ENCODE assay signal across 8 cellular contexts in genomic region chr15:89332446-89332845, GRCh38. TPM values are rescaled to one million over a fixed set of nuclear protein-coding genes. Genes with fewer than 3 reads are reported as not detected.
DNase-seq lines count a peak whose midpoint lies in the region; FAIRE-seq and TF ChIP-seq lines count a peak whose summit lies in the region.

No MANE protein-coding gene starts in this region.

- no peak overlapping the region for H3K14ac ChIP-seq in neuronal stem cell (ENCODE audit: low read length)

- peaks cover 61% of the 10 kb centered on the region for H3K36me3 ChIP-seq in BE2C
- peaks cover 46 to 59% of the 10 kb centered on the region in 2 donors for H3K36me3 ChIP-seq in neuronal stem cell (replicated peaks in 1 of 2; ENCODE audit: control insufficient read depth in 2 of 2, insufficient read depth in 2 of 2, low read length in 2 of 2)

- H3K9me3 Mint-ChIP-seq in activated CD4-positive, alpha-beta memory T cell treated with anti-CD3 and anti-CD28 coated beads, Interleukin-2, amount 10 ng/mL, durations not matched to agents 7 days and 5 days = no peaks in the 10 kb centered on the region

- H3K4me3 ChIP-seq in BE2C (ENCODE audit: low read depth, low read length) = no peak overlapping the region
- no peak overlapping the region for H3K4me3 ChIP-seq in neuronal stem cell (ENCODE audit: low read length in 2 of 2)

- no peak overlapping the region for H4K91ac ChIP-seq in neuronal stem cell (ENCODE audit: low read depth, low read length, poor library complexity)

- no peak overlapping the region for H2BK5ac ChIP-seq in neuronal stem cell (ENCODE audit: low read length)

- H2BK15ac ChIP-seq in neuronal stem cell (ENCODE audit: low read length) = no peak overlapping the region

- H3K27me3 ChIP-seq in BE2C (no peaks in the 10 kb centered on the region), neuronal stem cell (ENCODE audit: control insufficient read depth in 3 of 3, insufficient read depth in 3 of 3, low read depth in 1 of 3, low read length in 3 of 3) (peaks cover 2 to 19% (median 16%) of the 10 kb centered on the region in 3 experiments)

- no peak for TF ChIP-seq POLR2A in GM12891 (IDR thresholded peaks at IDR 0.05; ENCODE audit: low read depth, low read length)

- peaks cover 61% of the 10 kb centered on the region for H3K36me3 Mint-ChIP-seq in activated CD4-positive, alpha-beta memory T cell treated with anti-CD3 and anti-CD28 coated beads, Interleukin-2, amount 10 ng/mL, durations not matched to agents 7 days and 5 days (ENCODE audit: low read depth)

- no peak overlapping the region for H3K9ac ChIP-seq in neuronal stem cell (ENCODE audit: low read depth, low read length, poor library complexity)

- WGBS in neuronal stem cell (ENCODE audit: extremely low coverage in 2 of 2, insufficient read length in 2 of 2, insufficient replicate concordance in 1 of 2), 2 donors = no CpG with 5 or more reads among the region's 10 CpGs

- H3K9me3 ChIP-seq in BE2C (no peaks in the 10 kb centered on the region), neuronal stem cell (replicated peaks in 1 of 2; ENCODE audit: control insufficient read depth in 2 of 2, insufficient read depth in 1 of 2, low read depth in 1 of 2, low read length in 2 of 2) (no peaks in the 10 kb centered on the region)

- peak overlapping the region; percentile 37 for H3K27ac Mint-ChIP-seq in activated CD4-positive, alpha-beta memory T cell treated with anti-CD3 and anti-CD28 coated beads, Interleukin-2, amount 10 ng/mL, durations not matched to agents 7 days and 5 days

- H3K4me3 Mint-ChIP-seq in activated CD4-positive, alpha-beta memory T cell treated with anti-CD3 and anti-CD28 coated beads, Interleukin-2, amount 10 ng/mL, durations not matched to agents 7 days and 5 days = peak overlapping the region; percentile 65

- CTCF ChIA-PET in activated CD4-positive, alpha-beta memory T cell treated with anti-CD3 and anti-CD28 coated beads, Interleukin-2, amount 10 ng/mL, durations not matched to agents 7 days and 5 days (lab: Charles Lee) = interaction anchor here (0.6 to 1.2 kb wide), 3 partner anchors 27 to 1622 kb away, joined by 3 to 5 read pairs (median 3); no protein-coding TSS in a partner anchor

- H3K79me1 ChIP-seq in neuronal stem cell (ENCODE audit: low read depth, low read length) = peaks cover 23% of the 10 kb centered on the region

- no peak overlapping the region for H3K4me2 ChIP-seq in neuronal stem cell (ENCODE audit: insufficient read depth, low read length, poor library complexity, severe bottlenecking)

- no peak overlapping the region for H2BK120ac ChIP-seq in neuronal stem cell (ENCODE audit: low read depth, low read length)

- H3K4me1 Mint-ChIP-seq in activated CD4-positive, alpha-beta memory T cell treated with anti-CD3 and anti-CD28 coated beads, Interleukin-2, amount 10 ng/mL, durations not matched to agents 7 days and 5 days = peaks cover 65% of the 10 kb centered on the region

- FAIRE-seq in GM12891 (lab: Jason Lieb, UNC) (no peak), RCC 7860 (lab: Jason Lieb, UNC) (no peak)

- in situ Hi-C loops in GM13977 (cut with MboI; ENCODE audit: low pct_unique_long_range_greater_than_20kb, low sequenced_read_pairs, unreplicated experiment) = no loop called here

- no peak overlapping the region for H2AFZ ChIP-seq in neuronal stem cell (ENCODE audit: low read length)

- no peak overlapping the region for H3K23ac ChIP-seq in neuronal stem cell (ENCODE audit: low read depth, low read length, poor library complexity)

- H3K4me1 ChIP-seq in BE2C = no peaks in the 10 kb centered on the region; the same call in none of the 2 replicates
- peaks cover 3 to 6% of the 10 kb centered on the region in 2 donors for H3K4me1 ChIP-seq in neuronal stem cell (ENCODE audit: control insufficient read depth in 2 of 2, insufficient read depth in 1 of 2, low read depth in 1 of 2, low read length in 2 of 2)

- H3K18ac ChIP-seq in neuronal stem cell (ENCODE audit: low read length) = no peak overlapping the region

- no peak overlapping the region for H3K4ac ChIP-seq in neuronal stem cell (ENCODE audit: low read length)

- DNase-seq in BE2C (peak; percentile 58), GM13977 (ENCODE audit: low spot score) (no peak), iris pigment epithelial cell (ENCODE audit: low read depth) (peak; percentile 26), neuronal stem cell (ENCODE audit: low spot score) (no peak), NCI-H2107 treated with DMSO at 0.1 percent for 48 hours (lab: John Stamatoyannopoulos, UW; ENCODE audit: unreplicated experiment) (no peak), GM12891 (ENCODE audit: insufficient read length, low spot score) (no peak), RCC 7860 (ENCODE audit: low spot score) (no peak)
- no peak for DNase-seq in activated CD4-positive, alpha-beta memory T cell treated with anti-CD3 and anti-CD28 coated beads, Interleukin-2, amount 10 ng/mL, durations not matched to agents 7 days and 5 days

- no peak overlapping the region for H3K27ac ChIP-seq in neuronal stem cell (replicated peaks; ENCODE audit: low read length)

- POLR2A ChIA-PET in activated CD4-positive, alpha-beta memory T cell treated with anti-CD3 and anti-CD28 coated beads, Interleukin-2, amount 10 ng/mL, durations not matched to agents 7 days and 5 days (lab: Charles Lee) = interaction anchor here (3.5 to 10.5 kb wide), 2 partner anchors 14 to 31 kb away, joined by 19 to 156 read pairs; no protein-coding TSS in a partner anchor

- H2AK5ac ChIP-seq in neuronal stem cell (ENCODE audit: low read depth, low read length) = no peak overlapping the region

- TF ChIP-seq CTCF in BE2C (IDR thresholded peaks at IDR 0.05; ENCODE audit: low read depth, low read length) (peak; percentile 53), GM13977 (IDR thresholded peaks at IDR 0.05; ENCODE audit: extremely low read depth, insufficient read depth, missing control alignments) (peak; percentile 38)

- H2BK12ac ChIP-seq in neuronal stem cell (ENCODE audit: low read length) = no peak overlapping the region

- H4K8ac ChIP-seq in neuronal stem cell (ENCODE audit: low read depth, low read length) = no peak overlapping the region

- H3K27me3 Mint-ChIP-seq in activated CD4-positive, alpha-beta memory T cell treated with anti-CD3 and anti-CD28 coated beads, Interleukin-2, amount 10 ng/mL, durations not matched to agents 7 days and 5 days = peaks cover 4% of the 10 kb centered on the region

TF ChIP-seq in GM12891, 5 proteins besides CTCF, POLR2A, EP300 and RAD21:
- TF ChIP-seq TAF1 (IDR thresholded peaks at IDR 0.05; ENCODE audit: low read depth, low read length) (no peak), PAX5 (IDR thresholded peaks at IDR 0.05; ENCODE audit: insufficient read depth, low read length, severe bottlenecking) (no peak), POLR2AphosphoS5 (IDR thresholded peaks at IDR 0.05; ENCODE audit: low read depth, low read length) (no peak; the same call in 1 of the 2 replicates), SPI1 (IDR thresholded peaks at IDR 0.05; ENCODE audit: low read depth, low read length) (no peak), POU2F2 (IDR thresholded peaks at IDR 0.05; ENCODE audit: low read depth, low read length) (no peak)

RNA-seq across cellular contexts. Expression of gene POLG, which starts 2.2 kb away (rescaled TPM):
- 101 TPM for polyA plus RNA-seq in BE2C (2012; ENCODE audit: insufficient read depth, insufficient read length, low read depth)
- total RNA-seq in activated CD4-positive, alpha-beta memory T cell treated with anti-CD3 and anti-CD28 coated beads, Interleukin-2, amount 10 ng/mL, durations not matched to agents 7 days and 5 days = 100 to 1,000 TPM; 106 to 109 TPM
- 21.3 TPM for polyA plus RNA-seq in neuronal stem cell (2013, experiment 1 of 2)
- polyA plus RNA-seq in neuronal stem cell (2013, experiment 2 of 2) = 21.7 TPM
- polyA plus RNA-seq in GM12891 (2012; ENCODE audit: low read depth, missing spikeins) = 35.2 TPM

Comparison
In these comparisons a context has a peak if more than half of its experiments do, and no peak if none do; other contexts are left out.
1. DNase-seq: peak in BE2C (single experiment) and iris pigment epithelial cell (single experiment); none in GM13977 (single experiment), activated CD4-positive, alpha-beta memory T cell treated with anti-CD3 and anti-CD28 coated beads, Interleukin-2, amount 10 ng/mL, durations not matched to agents 7 days and 5 days (single experiment), neuronal stem cell (single experiment), NCI-H2107 treated with DMSO at 0.1 percent for 48 hours (single experiment), GM12891 (single experiment) and RCC 7860 (single experiment).